In the genomic region with DNA sequence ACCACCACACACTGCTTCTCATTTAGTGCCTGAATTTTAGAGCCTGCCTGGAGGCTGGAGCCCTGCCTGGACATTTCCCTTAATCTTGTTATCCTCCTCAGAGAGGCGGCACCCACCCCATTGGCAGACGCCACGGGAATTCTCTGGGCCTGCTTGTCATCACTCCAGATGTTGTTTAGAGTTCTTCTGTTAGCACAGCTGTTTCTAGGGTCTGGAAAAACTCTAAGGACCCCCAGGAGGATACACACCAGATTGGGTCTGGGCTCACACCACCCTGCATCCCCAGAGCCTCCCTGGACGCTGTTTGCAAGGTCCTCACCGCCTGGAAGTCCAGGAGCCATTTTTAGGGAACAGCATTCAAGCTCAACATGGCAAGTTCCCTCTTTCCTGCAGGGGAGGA, we compare ENCODE assay signal across 9 cellular contexts. TPM values are rescaled to one million over a fixed set of nuclear protein-coding genes. Genes with fewer than 3 reads are reported as not detected.
A peak's percentile ranks its signal among the peaks of the same experiment; 100 is the strongest.
DNase-seq lines count a peak whose midpoint lies in the region; ATAC-seq and TF ChIP-seq lines count a peak whose summit lies in the region.
"Had no signal": no experiment of that assay in that cellular context is flagged by ENCODE, and none has a peak within 500 bp of the region (broad histone marks: within the 10 kb centered on the region; RNA-seq: fewer than 3 reads in every experiment).

No MANE protein-coding gene starts in this region.

- no peak overlapping the region for H2BK120ac ChIP-seq in H9 (ENCODE audit: low read depth, low read length, poor library complexity, severe bottlenecking)

- H3K27ac Mint-ChIP-seq in H9: peak overlapping the region in 1 of 3 experiments; percentile 5; a peak in 1 of 7 replicates

- H3K36me3 ChIP-seq in muscle layer of colon (ENCODE audit: insufficient read depth, low read length): peaks cover 5% of the 10 kb centered on the region

- no peaks in the 10 kb centered on the region for H3K9me3 Mint-ChIP-seq in H9

- H3K4me1 Mint-ChIP-seq in H9: peaks cover 40 to 42% of the 10 kb centered on the region in 2 experiments

- H4K20me1 ChIP-seq in H9 (ENCODE audit: control insufficient read depth, insufficient read depth, insufficient read length): no peaks in the 10 kb centered on the region

- no peak overlapping the region for H3K4ac ChIP-seq in H9 (ENCODE audit: low read depth, low read length)

- H3K79me1 ChIP-seq in H9 (ENCODE audit: insufficient read depth, low read depth, low read length, poor library complexity, severe bottlenecking): no peaks in the 10 kb centered on the region

- H3T11ph ChIP-seq in H9 (ENCODE audit: low read length): no peak overlapping the region

- no CpG with 5 or more reads among the region's 5 CpGs for WGBS in H9 (ENCODE audit: extremely low coverage, insufficient read length, low lambda C conversion rate)

- H3K9me3 ChIP-seq in muscle layer of colon (ENCODE audit: low read length) (no peaks in the 10 kb centered on the region), H9 (ENCODE audit: control insufficient read depth, low read depth, low read length) (no peaks in the 10 kb centered on the region)

- no peak for DNase-seq in Right ventricle myocardium inferior (ENCODE audit: missing footprints)
- no peak for DNase-seq in cardiac septum (ENCODE audit: low spot score)
- no peak for DNase-seq in NCI-H446 treated with DMSO at 0.1 percent for 48 hours (lab: John Stamatoyannopoulos, UW)
- DNase-seq in H9: no peak

- ATAC-seq in Right ventricle myocardium inferior: peak; percentile 70
- ATAC-seq in GM19463 (IDR thresholded peaks at IDR 0.05; ENCODE audit: unreplicated experiment): no peak
- no peak for ATAC-seq in HG03045 (IDR thresholded peaks at IDR 0.05; ENCODE audit: unreplicated experiment)

- H3K4me1 ChIP-seq in muscle layer of colon (ENCODE audit: insufficient read depth, low read length): peaks cover 36% of the 10 kb centered on the region
- peaks cover 9% of the 10 kb centered on the region; the same call in 1 of the 2 replicates for H3K4me1 ChIP-seq in H9 (ENCODE audit: insufficient read depth, low read length)

- no peak for TF ChIP-seq CTCF in H9 (conservative IDR thresholded peaks at IDR 0.05)

- H3K27ac ChIP-seq in cingulate gyrus (ENCODE audit: low read depth, low read length) (peak overlapping the region; percentile 81), muscle layer of colon (ENCODE audit: low read depth, low read length) (peak overlapping the region; percentile 22), H9 (ENCODE audit: insufficient read length, low read depth, low read length) (no peak overlapping the region)

- H3K79me2 ChIP-seq in H9 (ENCODE audit: insufficient read depth, low read length): no peaks in the 10 kb centered on the region

- no peak overlapping the region for H2BK5ac ChIP-seq in H9 (ENCODE audit: insufficient read length, low read length)

- H3K4me2 ChIP-seq in H9 (ENCODE audit: insufficient read depth, insufficient read length, low read length): no peak overlapping the region

- H3K27me3 ChIP-seq in muscle layer of colon (ENCODE audit: control insufficient read depth in 1 of 2, insufficient read depth in 2 of 2, low read length in 2 of 2): no peaks in the 10 kb centered on the region
- H3K27me3 ChIP-seq in H9 (ENCODE audit: insufficient read depth, low read length): no peaks in the 10 kb centered on the region

- peak overlapping the region; percentile 43 to 67 for H3K4me3 ChIP-seq in muscle layer of colon (ENCODE audit: low read depth in 1 of 2, low read length in 2 of 2)

- peaks cover 0 to 2% (median 0%) of the 10 kb centered on the region in 3 experiments; a peak in 1 of 7 replicates for H3K36me3 Mint-ChIP-seq in H9 (ENCODE audit: insufficient read depth in 1 of 3, low read depth in 3 of 3)

- no peak overlapping the region for H3K4me3 Mint-ChIP-seq in H9

- no peaks in the 10 kb centered on the region for H3K23me2 ChIP-seq in H9 (ENCODE audit: insufficient read length, low read depth, low read length, poor library complexity, severe bottlenecking)

- no peak overlapping the region for H2BK12ac ChIP-seq in H9 (ENCODE audit: insufficient read length, low read depth, low read length)

- H2BK20ac ChIP-seq in H9 (ENCODE audit: low read depth, low read length, poor library complexity, severe bottlenecking): no peak overlapping the region

- H3K18ac ChIP-seq in H9 (ENCODE audit: insufficient read length, low read depth, low read length): no peak overlapping the region

- intact Hi-C loops in Right ventricle myocardium inferior (cut with DNase I): no loop called here
- intact Hi-C loops in cardiac septum (cut with DNase I): no loop called here

- no peak overlapping the region for H2AK5ac ChIP-seq in H9 (ENCODE audit: insufficient read length, low read length)

- no peak overlapping the region for H3K56ac ChIP-seq in H9 (ENCODE audit: insufficient read length, low read depth, low read length)

- H3K23ac ChIP-seq in H9 (ENCODE audit: insufficient read length, low read depth, low read length): no peak overlapping the region

- no peak overlapping the region for H2BK15ac ChIP-seq in H9 (ENCODE audit: low read depth, low read length)

- no peak overlapping the region for H2AFZ ChIP-seq in H9 (ENCODE audit: low read length)

- no peak overlapping the region for H4K91ac ChIP-seq in H9 (ENCODE audit: insufficient read length, low read depth, low read length)

- no peak overlapping the region for H4K5ac ChIP-seq in H9 (ENCODE audit: insufficient read length, low read depth, low read length)

- H3K14ac ChIP-seq in H9 (ENCODE audit: insufficient read depth, low read length): no peak overlapping the region

- H3K9ac ChIP-seq in muscle layer of colon (ENCODE audit: low read length): peak overlapping the region; percentile 36
- H3K9ac ChIP-seq in H9 (ENCODE audit: extremely low read depth, insufficient read length, low read length): no peak overlapping the region

- H3K27me3 Mint-ChIP-seq in H9 (ENCODE audit: low read depth): peaks cover 2% of the 10 kb centered on the region

- H4K8ac ChIP-seq in H9 (replicated peaks; ENCODE audit: insufficient read length, low read depth, low read length): no peak overlapping the region

RNA-seq across cellular contexts. Expression of a gene that starts 0.6 kb away (rescaled TPM):
- total RNA-seq in Right ventricle myocardium inferior (16.8 TPM), cardiac septum (31.7 TPM), H9 (2021) (not detected in 2 replicates)

RNA-seq across cellular contexts. Expression of a gene that starts 20.7 kb away (rescaled TPM):
- total RNA-seq in Right ventricle myocardium inferior: not detected
- total RNA-seq in cardiac septum: not detected
- not detected in 2 replicates for total RNA-seq in H9 (2021)

RNA-seq across cellular contexts. Expression of a gene that starts 42.1 kb away (rescaled TPM):
- total RNA-seq in Right ventricle myocardium inferior (not detected), cardiac septum (0.11 TPM), H9 (2021) (1.4 and 1.6 TPM in 2 replicates)
- total RNA-seq: Daoy had no signal

Comparison
In these comparisons a context has a peak if more than half of its experiments do, and no peak if none do; other contexts are left out.
1. RNA of a gene that starts 0.6 kb away (total RNA-seq): 31.7 TPM in cardiac septum (single experiment) and 16.8 TPM in Right ventricle myocardium inferior (single experiment); not detected in H9; every median in the first group is over 10 times any median in the second.